In the genomic region with DNA sequence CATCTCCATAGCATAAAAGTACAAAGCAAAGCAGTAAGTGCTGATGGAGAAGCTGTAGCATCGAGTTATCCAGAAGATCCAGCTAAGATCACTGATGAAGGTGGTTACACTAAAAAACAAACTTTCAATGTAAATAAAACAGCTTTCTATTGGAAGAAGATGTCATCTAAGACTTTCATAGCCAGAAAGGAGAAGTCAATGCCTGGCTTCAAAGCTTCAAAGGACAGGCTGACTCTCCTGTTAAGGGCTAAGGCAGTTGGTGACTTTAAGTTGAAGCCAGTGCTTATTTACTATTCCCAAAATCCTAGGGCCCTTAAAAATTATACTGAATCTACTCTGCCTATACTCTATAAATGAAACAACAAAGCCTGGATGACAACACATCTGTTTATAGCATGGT, we compare ENCODE assay signal across 22 cellular contexts. TPM values are rescaled to one million over a fixed set of nuclear protein-coding genes. Genes with fewer than 3 reads are reported as not detected.
A peak's percentile ranks its signal among the peaks of the same experiment; 100 is the strongest.
DNase-seq lines count a peak whose midpoint lies in the region; ATAC-seq, FAIRE-seq and TF ChIP-seq lines count a peak whose summit lies in the region.
"Had no signal": no experiment of that assay in that cellular context is flagged by ENCODE, and none has a peak within 500 bp of the region (broad histone marks: within the 10 kb centered on the region; RNA-seq: fewer than 3 reads in every experiment).

No MANE protein-coding gene starts in this region.

- peaks cover 70% of the 10 kb centered on the region for H3K4me1 ChIP-seq in OCI-LY1 (ENCODE audit: insufficient read depth, low read length, severe bottlenecking)
- peaks cover 5 to 17% (median 10%) of the 10 kb centered on the region in 4 experiments; a peak in 6 of 7 replicates for H3K4me1 ChIP-seq in H1 (replicated peaks in 1 of 4; ENCODE audit: control insufficient read depth in 3 of 4, insufficient read depth in 4 of 4, low read length in 3 of 4)
- H3K4me1 ChIP-seq in SK-N-SH (ENCODE audit: control insufficient read depth in 1 of 2, insufficient read depth in 2 of 2, low read depth in 1 of 2, low read length in 1 of 2) = peaks cover 0 to 14% of the 10 kb centered on the region in 2 experiments; a peak in 2 of 4 replicates
- H3K4me1 ChIP-seq in lower lobe of right lung = no peaks in the 10 kb centered on the region
- H3K4me1 ChIP-seq: suprapubic skin had no signal

- H3K9me3 Mint-ChIP-seq in activated CD4-positive, alpha-beta T cell treated with anti-CD3 and anti-CD28 coated beads for 36 hours (ENCODE audit: low read depth) = no peaks in the 10 kb centered on the region
- peaks cover 2% of the 10 kb centered on the region for H3K9me3 Mint-ChIP-seq in activated CD4-positive, alpha-beta T cell treated with anti-CD3 and anti-CD28 coated beads, Interleukin-2, amount 10 ng/mL, durations not matched to agents 7 days and 5 days
- H3K9me3 Mint-ChIP-seq: CD8-positive, alpha-beta T cell; naive B cell; T-helper 1 cell treated with Interleukin-12 subunit alpha and Interleukin-12 subunit beta and Interleukin-4 antibody, amounts not matched to agents 30 μg/mL and 1 μg/mL, for 36 hours had no signal

- TF ChIP-seq CTCF in OCI-LY1 (IDR thresholded peaks at IDR 0.05; ENCODE audit: low read length) (no peak), H1 (IDR thresholded peaks at IDR 0.05; ENCODE audit: control extremely low read depth in 1 of 3, insufficient read depth in 1 of 3, low read depth in 1 of 3, low read length in 3 of 3) (no peak), SK-N-SH (IDR thresholded peaks at IDR 0.05) (no peak), lower lobe of right lung (IDR thresholded peaks at IDR 0.05) (no peak)

- H2AK5ac ChIP-seq in H1 (ENCODE audit: low read depth, low read length) = no peak overlapping the region

- no peak overlapping the region for H4K8ac ChIP-seq in H1 (ENCODE audit: extremely low read depth, insufficient read depth, low read length)

- H3K4me3 ChIP-seq in OCI-LY1 (ENCODE audit: low read depth, low read length, poor library complexity, severe bottlenecking) (no peak overlapping the region), H1 (ENCODE audit: extremely low read depth in 1 of 4, insufficient read depth in 2 of 4, low read depth in 3 of 4, low read length in 4 of 4) (no peak overlapping the region), SK-N-SH (ENCODE audit: low read depth in 2 of 2, low read length in 1 of 2) (no peak overlapping the region), lower lobe of right lung (no peak overlapping the region)
- H3K4me3 ChIP-seq: left ventricle myocardium inferior, skin epidermis, suprapubic skin had no signal

- H3K9ac ChIP-seq in OCI-LY1 (ENCODE audit: low read length) (no peak overlapping the region), H1 (replicated peaks in 1 of 4; ENCODE audit: extremely low read depth in 1 of 4, low read depth in 3 of 4, low read length in 3 of 4) (no peak overlapping the region), SK-N-SH (no peak overlapping the region)

- H3K4me2 ChIP-seq in OCI-LY1 (ENCODE audit: low read length) (no peak overlapping the region), H1 (ENCODE audit: insufficient read depth in 1 of 2, low read depth in 2 of 2, low read length in 2 of 2) (no peak overlapping the region), SK-N-SH (no peak overlapping the region)

- CTCF ChIA-PET in activated CD4-positive, alpha-beta T cell treated with anti-CD3 and anti-CD28 coated beads for 36 hours (lab: Charles Lee) = interaction anchor here (1.0 to 1.6 kb wide), 3 partner anchors 10 to 460 kb away, joined by 3 to 6 read pairs (median 3); no protein-coding TSS in a partner anchor
- CTCF ChIA-PET in activated CD4-positive, alpha-beta T cell treated with anti-CD3 and anti-CD28 coated beads, Interleukin-2, amount 10 ng/mL, durations not matched to agents 7 days and 5 days (lab: Charles Lee) = interaction anchor here (0.6 to 1.5 kb wide), 3 partner anchors 18 to 258 kb away, joined by 3 read pairs; no protein-coding TSS in a partner anchor
- CTCF ChIA-PET in H1 (lab: Charles Lee; ENCODE audit: partially characterized antibody) = interaction anchor here (0.6 to 1.3 kb wide), 4 partner anchors 9 to 417 kb away, joined by 3 to 6 read pairs (median 4); no protein-coding TSS in a partner anchor
- CTCF ChIA-PET in SK-N-SH (lab: Yijun Ruan, JAX) = interaction anchor here (0.9 kb wide), 1 partner anchor 20 kb away, joined by 3 read pairs; no protein-coding TSS in a partner anchor

- no peak overlapping the region for H2BK120ac ChIP-seq in H1 (replicated peaks; ENCODE audit: low read depth, low read length)

- H3K79me2 ChIP-seq in OCI-LY1 (ENCODE audit: insufficient read depth, low read length) (no peaks in the 10 kb centered on the region), H1 (ENCODE audit: control insufficient read depth in 1 of 2, insufficient read depth in 2 of 2, low read length in 2 of 2) (peaks cover 0 to 48% of the 10 kb centered on the region in 2 experiments; a peak in 2 of 4 replicates), SK-N-SH (ENCODE audit: insufficient read depth) (no peaks in the 10 kb centered on the region)

- 90% methylated on average over 1 of the region's 1 CpG; no CpG with 5 or more reads in 1 of the 2 experiments for WGBS in H1 (ENCODE audit: extremely low coverage in 1 of 2, insufficient coverage in 1 of 2, insufficient read length in 1 of 2, insufficient replicate concordance in 2 of 2, low coverage in 1 of 2, low lambda C conversion rate in 2 of 2, missing lambda C conversion rate in 1 of 2), 2 experiments
- 100% methylated on average over 1 of the region's 1 CpG for WGBS in SK-N-SH (ENCODE audit: low lambda C conversion rate)

- no peak for DNase-seq in activated CD4-positive, alpha-beta T cell treated with anti-CD3 and anti-CD28 coated beads for 36 hours
- no peak for DNase-seq in activated CD4-positive, alpha-beta T cell treated with anti-CD3 and anti-CD28 coated beads, Interleukin-2, amount 10 ng/mL, durations not matched to agents 7 days and 5 days
- DNase-seq in H1 (ENCODE audit: low read depth in 1 of 2, low spot score in 2 of 2) = no peak
- no peak for DNase-seq in SK-N-SH
- DNase-seq in Ammon's horn (ENCODE audit: low spot score) = no peak
- DNase-seq in lower lobe of right lung = no peak
- DNase-seq: activated CD4-positive, alpha-beta T cell treated with anti-CD3 and anti-CD28 coated beads, Interleukin-2, amount 50 U/mL, for 48 hours; activated CD8-positive, alpha-beta memory T cell treated with anti-CD3 and anti-CD28 coated beads, Interleukin-2, amount 50 U/mL, for 4 hours; CD8-positive, alpha-beta T cell; left ventricle myocardium inferior; naive B cell; NCI-H1694; NCI-H2171; NCI-H526 had no signal

- no peak for FAIRE-seq in H1 (lab: Jason Lieb, UNC)
- FAIRE-seq: HepG2 had no signal

- no peak overlapping the region for H3K56ac ChIP-seq in H1 (replicated peaks; ENCODE audit: insufficient read length, low read depth, low read length)

- no peak for ATAC-seq in activated CD4-positive, alpha-beta T cell treated with anti-CD3 and anti-CD28 coated beads for 36 hours
- ATAC-seq in HG02763 (IDR thresholded peaks at IDR 0.05; ENCODE audit: unreplicated experiment) (peak; percentile 10), lower lobe of right lung (no peak)
- ATAC-seq: CD8-positive, alpha-beta T cell; HepG2 had no signal

- no peak overlapping the region for H3K14ac ChIP-seq in H1 (ENCODE audit: insufficient read length)

- H2BK12ac ChIP-seq in H1 (ENCODE audit: low read depth, low read length) = no peak overlapping the region

- no peak overlapping the region for H2BK20ac ChIP-seq in H1 (ENCODE audit: low read length)

- H2BK15ac ChIP-seq in H1 (ENCODE audit: low read length) = 0 out of 2 replicates have a peak overlapping the region, but pooled peaks have one; percentile 37

- H3K36me3 Mint-ChIP-seq in activated CD4-positive, alpha-beta T cell treated with anti-CD3 and anti-CD28 coated beads for 36 hours (ENCODE audit: low read depth) = peaks cover 26% of the 10 kb centered on the region
- peaks cover 19% of the 10 kb centered on the region for H3K36me3 Mint-ChIP-seq in activated CD4-positive, alpha-beta T cell treated with anti-CD3 and anti-CD28 coated beads, Interleukin-2, amount 10 ng/mL, durations not matched to agents 7 days and 5 days (ENCODE audit: low read depth)

- peaks cover 24% of the 10 kb centered on the region for H3K4me1 Mint-ChIP-seq in activated CD4-positive, alpha-beta T cell treated with anti-CD3 and anti-CD28 coated beads for 36 hours
- H3K4me1 Mint-ChIP-seq in activated CD4-positive, alpha-beta T cell treated with anti-CD3 and anti-CD28 coated beads, Interleukin-2, amount 10 ng/mL, durations not matched to agents 7 days and 5 days = peaks cover 27% of the 10 kb centered on the region

- H3K79me1 ChIP-seq in H1 (ENCODE audit: low read depth, low read length) = no peaks in the 10 kb centered on the region

- TF ChIP-seq POLR2A in H1 (IDR thresholded peaks at IDR 0.05; ENCODE audit: control extremely low read depth in 1 of 2, low read depth in 2 of 2, low read length in 2 of 2) = no peak

- no peaks in the 10 kb centered on the region for H3K9me2 ChIP-seq in OCI-LY1 (ENCODE audit: low read depth, low read length)
- no peaks in the 10 kb centered on the region for H3K9me2 ChIP-seq in SK-N-SH

- H3K9me3 ChIP-seq in OCI-LY1 (ENCODE audit: low read length) = no peaks in the 10 kb centered on the region
- no peaks in the 10 kb centered on the region for H3K9me3 ChIP-seq in H1 (ENCODE audit: insufficient read depth in 2 of 2, low read depth in 1 of 2, low read length in 1 of 2)
- H3K9me3 ChIP-seq in SK-N-SH = no peaks in the 10 kb centered on the region
- no peaks in the 10 kb centered on the region for H3K9me3 ChIP-seq in lower lobe of right lung
- H3K9me3 ChIP-seq: left ventricle myocardium inferior, suprapubic skin had no signal

- H3K23me2 ChIP-seq in H1 (ENCODE audit: low read depth, low read length) = no peaks in the 10 kb centered on the region; the same call in 1 of the 2 replicates

- H4K5ac ChIP-seq in H1 (ENCODE audit: insufficient read length, low read depth, low read length) = no peak overlapping the region

- H3K36me3 ChIP-seq in OCI-LY1 (ENCODE audit: insufficient read depth, low read length) (no peaks in the 10 kb centered on the region), H1 (ENCODE audit: control insufficient read depth in 2 of 4, insufficient read depth in 4 of 4, low read length in 3 of 4) (no peaks in the 10 kb centered on the region), SK-N-SH (replicated peaks in 1 of 2; ENCODE audit: control insufficient read depth in 1 of 2, insufficient read depth in 2 of 2, low read length in 1 of 2) (no peaks in the 10 kb centered on the region), lower lobe of right lung (no peaks in the 10 kb centered on the region)
- H3K36me3 ChIP-seq: left ventricle myocardium inferior, suprapubic skin had no signal

- H3F3A ChIP-seq in OCI-LY1 (ENCODE audit: insufficient read depth, low read length) (peaks cover 13% of the 10 kb centered on the region), SK-N-SH (replicated peaks; ENCODE audit: insufficient read depth) (peaks cover 18% of the 10 kb centered on the region)

- no peak overlapping the region for H2BK5ac ChIP-seq in H1 (ENCODE audit: low read depth, low read length)

- intact Hi-C loops in activated CD4-positive, alpha-beta T cell treated with anti-CD3 and anti-CD28 coated beads for 36 hours (cut with DNase I, micrococcal nuclease) = no loop called here
- intact Hi-C loops in lower lobe of right lung (cut with DNase I) = no loop called here

- H2AFZ ChIP-seq in OCI-LY1 (ENCODE audit: low read length) = no peak overlapping the region
- H2AFZ ChIP-seq in H1 (ENCODE audit: low read length) = no peak overlapping the region
- H2AFZ ChIP-seq in SK-N-SH (ENCODE audit: low read depth) = no peak overlapping the region

- H3K27me3 ChIP-seq in OCI-LY1 (ENCODE audit: insufficient read depth, low read length) (no peaks in the 10 kb centered on the region), H1 (replicated peaks in 1 of 4; ENCODE audit: control insufficient read depth in 3 of 4, extremely low read depth in 1 of 4, insufficient read depth in 3 of 4, low read length in 3 of 4) (no peaks in the 10 kb centered on the region), SK-N-SH (ENCODE audit: insufficient read depth) (no peaks in the 10 kb centered on the region), lower lobe of right lung (ENCODE audit: low read depth) (no peaks in the 10 kb centered on the region)
- H3K27me3 ChIP-seq: suprapubic skin had no signal

- no peaks in the 10 kb centered on the region for H3K27me3 Mint-ChIP-seq in activated CD4-positive, alpha-beta T cell treated with anti-CD3 and anti-CD28 coated beads for 36 hours
- no peaks in the 10 kb centered on the region for H3K27me3 Mint-ChIP-seq in activated CD4-positive, alpha-beta T cell treated with anti-CD3 and anti-CD28 coated beads, Interleukin-2, amount 10 ng/mL, durations not matched to agents 7 days and 5 days
- H3K27me3 Mint-ChIP-seq: activated naive CD8-positive, alpha-beta T cell; naive B cell had no signal

- POLR2A ChIA-PET in activated CD4-positive, alpha-beta T cell treated with anti-CD3 and anti-CD28 coated beads for 36 hours (lab: Charles Lee) = interaction anchor here (0.6 kb wide), 1 partner anchor 44 kb away, joined by 5 read pairs; the partner anchor contains the start of gene DCAF17
- POLR2A ChIA-PET in activated CD4-positive, alpha-beta T cell treated with anti-CD3 and anti-CD28 coated beads, Interleukin-2, amount 10 ng/mL, durations not matched to agents 7 days and 5 days (lab: Charles Lee) = no interaction called here
- POLR2A ChIA-PET in H1 (lab: Charles Lee; ENCODE audit: partially characterized antibody) = interaction anchor here (1.6 kb wide), 1 partner anchor 9 kb away, joined by 4 read pairs; no protein-coding TSS in a partner anchor
- POLR2A ChIA-PET in SK-N-SH (lab: Yijun Ruan, JAX) = no interaction called here

- no peak overlapping the region for H3K4ac ChIP-seq in H1 (replicated peaks; ENCODE audit: insufficient read length, low read depth, low read length)

- H3K4me3 Mint-ChIP-seq in activated CD4-positive, alpha-beta T cell treated with anti-CD3 and anti-CD28 coated beads for 36 hours = no peak overlapping the region
- H3K4me3 Mint-ChIP-seq in activated CD4-positive, alpha-beta T cell treated with anti-CD3 and anti-CD28 coated beads, Interleukin-2, amount 10 ng/mL, durations not matched to agents 7 days and 5 days = no peak overlapping the region
- H3K4me3 Mint-ChIP-seq: activated naive CD8-positive, alpha-beta T cell; CD8-positive, alpha-beta T cell; T-helper 1 cell treated with Interleukin-12 subunit alpha and Interleukin-12 subunit beta and Interleukin-4 antibody, amounts not matched to agents 30 μg/mL and 1 μg/mL, for 36 hours had no signal

- H3K27ac Mint-ChIP-seq in activated CD4-positive, alpha-beta T cell treated with anti-CD3 and anti-CD28 coated beads for 36 hours = peak overlapping the region; percentile 60
- H3K27ac Mint-ChIP-seq in activated CD4-positive, alpha-beta T cell treated with anti-CD3 and anti-CD28 coated beads, Interleukin-2, amount 10 ng/mL, durations not matched to agents 7 days and 5 days = no peak overlapping the region
- H3K27ac Mint-ChIP-seq: activated naive CD8-positive, alpha-beta T cell; CD8-positive, alpha-beta T cell; T-helper 1 cell treated with Interleukin-12 subunit alpha and Interleukin-12 subunit beta and Interleukin-4 antibody, amounts not matched to agents 30 μg/mL and 1 μg/mL, for 36 hours had no signal

- TF ChIP-seq EP300 in H1 (IDR thresholded peaks at IDR 0.05; ENCODE audit: borderline replicate concordance in 1 of 2, low read depth in 2 of 2, low read length in 2 of 2) (no peak), SK-N-SH (IDR thresholded peaks at IDR 0.05; ENCODE audit: borderline replicate concordance in 1 of 2, low read depth in 1 of 2, low read length in 1 of 2) (no peak)

- peak overlapping the region; percentile 75 for H3K27ac ChIP-seq in OCI-LY1 (ENCODE audit: low read depth, low read length, poor library complexity, severe bottlenecking)
- H3K27ac ChIP-seq in H1 (ENCODE audit: low read depth, low read length) = no peak overlapping the region
- no peak overlapping the region for H3K27ac ChIP-seq in SK-N-SH (ENCODE audit: low read depth in 2 of 2, low read length in 1 of 2)
- no peak overlapping the region for H3K27ac ChIP-seq in lower lobe of right lung
- H3K27ac ChIP-seq: HL-60, left ventricle myocardium inferior, skin epidermis, suprapubic skin had no signal

- no peak for TF ChIP-seq RAD21 in H1 (IDR thresholded peaks at IDR 0.05 in 1 of 2, conservative IDR thresholded peaks at IDR 0.05 in 1 of 2; ENCODE audit: low read depth in 2 of 2, low read length in 2 of 2)
- TF ChIP-seq RAD21 in SK-N-SH (IDR thresholded peaks at IDR 0.05; ENCODE audit: low read length) = no peak

- no peak overlapping the region for H4K91ac ChIP-seq in H1 (replicated peaks; ENCODE audit: insufficient read length, low read length)

- H4K20me1 ChIP-seq in OCI-LY1 (ENCODE audit: insufficient read depth, low read length) (no peaks in the 10 kb centered on the region), H1 (replicated peaks in 1 of 2; ENCODE audit: control insufficient read depth in 1 of 2, insufficient read depth in 2 of 2, low read length in 2 of 2) (no peaks in the 10 kb centered on the region), SK-N-SH (ENCODE audit: insufficient read depth) (no peaks in the 10 kb centered on the region)

- no peak overlapping the region for H3K23ac ChIP-seq in H1 (ENCODE audit: insufficient read length)

- H3K18ac ChIP-seq in H1 (ENCODE audit: extremely low read depth, low read length) = no peak overlapping the region

RNA-seq across cellular contexts. Expression of gene METTL8, which starts 44.0 kb away (rescaled TPM):
- total RNA-seq in activated CD4-positive, alpha-beta T cell treated with anti-CD3 and anti-CD28 coated beads for 36 hours = 10 to 100 TPM; 39.5 to 47.9 TPM
- 10 to 100 TPM; 20.0 to 21.8 TPM for total RNA-seq in activated CD4-positive, alpha-beta T cell treated with anti-CD3 and anti-CD28 coated beads, Interleukin-2, amount 10 ng/mL, durations not matched to agents 7 days and 5 days
- 72.9 and 79.7 TPM in 2 replicates for total RNA-seq in H1 (2021; fragmentation: NEBNext Ultra II Directional; extraction: Animal tissue kit (Norgen Biotek cat#: 25700))
- 10.0 and 17.6 TPM in 2 replicates for polyA plus RNA-seq in H1 (2011; rRNA removed)
- polyA plus RNA-seq in H1 (2011; cell fraction: cytosol; rRNA removed) = 25.2 TPM
- polyA plus RNA-seq in H1 (2011; cell fraction: nucleus; rRNA removed) = 8.3 TPM
- polyA plus RNA-seq in H1 (2012, experiment 1 of 2) = 21.2 to 50.0 TPM (median 27.4 TPM) in 4 replicates
- polyA plus RNA-seq in H1 (2012, experiment 2 of 2) = 5.7 TPM
- 38.2 TPM for polyA plus RNA-seq in H1 (2013, experiment 1 of 2)
- polyA plus RNA-seq in H1 (2013, experiment 2 of 2) = 40.1 TPM
- 25.7 and 30.1 TPM in 2 replicates for polyA minus RNA-seq in H1 (2011; rRNA and poly(A)+ RNA removed)
- polyA minus RNA-seq in H1 (2011; cell fraction: cytosol; rRNA and poly(A)+ RNA removed) = 18.0 TPM
- polyA minus RNA-seq in H1 (2011; cell fraction: nucleus; rRNA and poly(A)+ RNA removed) = 38.3 TPM
- 5.1 and 6.2 TPM in 2 replicates for polyA plus RNA-seq in SK-N-SH (2012; rRNA removed)
- polyA plus RNA-seq in SK-N-SH (2012; cell fraction: cytosol; rRNA removed) = 9.5 and 13.4 TPM in 2 replicates
- polyA plus RNA-seq in SK-N-SH (2012; cell fraction: nucleus; rRNA removed) = 8.5 and 8.8 TPM in 2 replicates
- 12.9 TPM for total RNA-seq in lower lobe of right lung

RNA-seq across cellular contexts. Expression of gene DCAF17, which starts 44.2 kb away (rescaled TPM):
- total RNA-seq in activated CD4-positive, alpha-beta T cell treated with anti-CD3 and anti-CD28 coated beads for 36 hours = 10 to 100 TPM; 18.3 TPM
- 10 to 100 TPM; 15.8 to 19.0 TPM for total RNA-seq in activated CD4-positive, alpha-beta T cell treated with anti-CD3 and anti-CD28 coated beads, Interleukin-2, amount 10 ng/mL, durations not matched to agents 7 days and 5 days
- 26.1 and 30.0 TPM in 2 replicates for total RNA-seq in H1 (2021; fragmentation: NEBNext Ultra II Directional; extraction: Animal tissue kit (Norgen Biotek cat#: 25700))
- polyA plus RNA-seq in H1 (2011; rRNA removed) = 7.9 and 10.7 TPM in 2 replicates
- polyA plus RNA-seq in H1 (2011; cell fraction: cytosol; rRNA removed) = 14.3 TPM
- polyA plus RNA-seq in H1 (2011; cell fraction: nucleus; rRNA removed) = 9.4 TPM
- polyA plus RNA-seq in H1 (2012, experiment 1 of 2) = 10.0 to 20.1 TPM (median 11.9 TPM) in 4 replicates
- polyA plus RNA-seq in H1 (2012, experiment 2 of 2) = 1.1 TPM
- 16.5 TPM for polyA plus RNA-seq in H1 (2013, experiment 1 of 2)
- 14.3 TPM for polyA plus RNA-seq in H1 (2013, experiment 2 of 2)
- polyA minus RNA-seq in H1 (2011; rRNA and poly(A)+ RNA removed) = 30.2 and 35.6 TPM in 2 replicates
- 21.9 TPM for polyA minus RNA-seq in H1 (2011; cell fraction: cytosol; rRNA and poly(A)+ RNA removed)
- polyA minus RNA-seq in H1 (2011; cell fraction: nucleus; rRNA and poly(A)+ RNA removed) = 41.8 TPM
- polyA plus RNA-seq in SK-N-SH (2012; rRNA removed) = 4.9 and 7.5 TPM in 2 replicates
- polyA plus RNA-seq in SK-N-SH (2012; cell fraction: cytosol; rRNA removed) = 7.3 and 7.5 TPM in 2 replicates
- 7.0 and 14.3 TPM in 2 replicates for polyA plus RNA-seq in SK-N-SH (2012; cell fraction: nucleus; rRNA removed)
- 15.6 TPM for total RNA-seq in lower lobe of right lung

Comparison
In these comparisons a context has a peak if more than half of its experiments do, and no peak if none do; other contexts are left out.
1. POLR2A ChIA-PET loops: an anchor here in activated CD4-positive, alpha-beta T cell treated with anti-CD3 and anti-CD28 coated beads for 36 hours (0.6 kb wide) and H1 (1.6 kb wide); none called in activated CD4-positive, alpha-beta T cell treated with anti-CD3 and anti-CD28 coated beads, Interleukin-2, amount 10 ng/mL, durations not matched to agents 7 days and 5 days and SK-N-SH.